8 cellular contexts compared by ENCODE assay signal in the genomic region with DNA sequence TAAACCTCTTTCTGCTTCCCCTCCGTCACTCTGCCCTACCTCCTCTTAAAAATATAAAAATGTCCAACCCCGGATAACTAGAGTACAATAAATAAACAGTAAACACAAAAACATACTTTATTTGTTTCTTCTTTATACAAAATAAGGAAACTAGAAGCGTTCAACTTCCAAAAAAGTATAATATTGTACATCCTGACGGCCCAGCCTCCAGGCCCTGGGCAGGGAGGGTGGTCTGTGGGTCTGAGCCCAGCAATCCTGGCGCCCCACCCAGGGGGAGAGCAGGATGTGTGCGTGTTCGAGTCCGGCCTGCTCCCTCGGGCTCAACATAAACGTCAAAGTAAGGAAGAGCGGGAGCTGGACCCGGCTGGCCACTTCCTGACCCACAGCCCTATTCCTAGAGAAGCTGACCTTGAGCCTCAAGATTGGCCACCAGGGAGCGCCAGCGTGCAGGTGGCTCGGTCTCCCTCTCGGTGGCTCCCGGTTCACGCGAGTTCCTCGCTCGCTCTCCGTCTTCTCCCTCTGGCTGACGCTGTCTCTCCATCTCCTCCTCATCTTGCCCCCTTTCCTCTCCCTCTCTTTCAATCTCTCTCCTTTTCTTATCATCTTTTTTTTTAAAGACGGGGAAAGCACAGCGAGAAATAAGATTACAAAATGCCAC. TPM values are rescaled to one million over a fixed set of nuclear protein-coding genes. Genes with fewer than 3 reads are reported as not detected.
DNase-seq lines count a peak whose midpoint lies in the region; ATAC-seq and TF ChIP-seq lines count a peak whose summit lies in the region.

No MANE protein-coding gene starts in this region.

- H3K9me3 ChIP-seq in lung (ENCODE audit: control insufficient read depth in 2 of 2, insufficient read depth in 1 of 2, low read length in 1 of 2), result no peaks in the 10 kb centered on the region

- H3K27me3 ChIP-seq in H7 (ENCODE audit: control insufficient read depth, insufficient read depth, low read length), result peaks cover 59% of the 10 kb centered on the region
- H3K27me3 ChIP-seq in lung (ENCODE audit: control insufficient read depth, insufficient read depth), result peaks cover 12% of the 10 kb centered on the region

- H3K4me3 ChIP-seq in AG10803 (ENCODE audit: low read length) (peak overlapping the region; percentile 41), H7 (ENCODE audit: insufficient read depth, low read depth, low read length) (no peak overlapping the region), lung (no peak overlapping the region)

- peaks cover 0 to 11% of the 10 kb centered on the region in 2 donors for H3K4me1 ChIP-seq in lung (ENCODE audit: control insufficient read depth in 2 of 2, insufficient read depth in 2 of 2, low read length in 2 of 2)

- ATAC-seq in lung (ENCODE audit: insufficient read depth, low FRiP score), result peak; percentile 85
- no peak for ATAC-seq in GM21723 (IDR thresholded peaks at IDR 0.05; ENCODE audit: unreplicated experiment)

- H3K36me3 ChIP-seq in H7 (replicated peaks; ENCODE audit: control insufficient read depth, insufficient read depth, low read length) (no peaks in the 10 kb centered on the region), lung (ENCODE audit: control insufficient read depth in 2 of 2, insufficient read depth in 2 of 2, low read length in 2 of 2) (no peaks in the 10 kb centered on the region)

- 8 to 9% methylated on average over 25 of the region's 25 CpGs for WGBS in lung, 2 donors

- peak; percentile 69 for DNase-seq in AG10803 (ENCODE audit: low read depth)
- peak; percentile 86 for DNase-seq in H7
- DNase-seq in NCI-H510A treated with DMSO at 0.1 percent for 48 hours (lab: John Stamatoyannopoulos, UW), result peak; percentile 83
- DNase-seq in activated CD4-positive, alpha-beta T cell treated with anti-CD3 and anti-CD28 coated beads, Interleukin-2, amount 50 U/mL, for 1 hour, result peak; percentile 64
- DNase-seq in dermis blood vessel endothelial cell, result peak; percentile 88
- DNase-seq in lung (ENCODE audit: low spot score), result peak; percentile 75
- peak; percentile 20 for DNase-seq in stimulated activated CD8-positive, alpha-beta memory T cell treated with anti-CD3 and anti-CD28 coated beads, Interleukin-12 subunit alpha, Interleukin-12 subunit beta, amount 100 ng/mL, for 24 hours (ENCODE audit: extremely low read depth)

- TF ChIP-seq CTCF in AG10803 (conservative IDR thresholded peaks at IDR 0.05; ENCODE audit: low read length) (peak; percentile 95), lung (IDR thresholded peaks at IDR 0.05; ENCODE audit: control extremely low read depth, extremely low read depth) (peak; percentile 65)

- H3K27ac ChIP-seq in lung (ENCODE audit: low read depth in 1 of 2, low read length in 1 of 2), result no peak overlapping the region

RNA-seq across cellular contexts. Expression of a gene that starts 9.4 kb away (rescaled TPM):
- total RNA-seq in H7 (2014; rRNA removed; shearing (Covaris generic)), result 0.07 and 0.85 TPM in 2 replicates
- total RNA-seq in dermis blood vessel endothelial cell (0.05 TPM in 1 of 2 replicates, not detected in the other), lung (not detected)
- not detected for polyA plus RNA-seq in lung

RNA-seq across cellular contexts. Expression of a gene that starts 40.1 kb away (rescaled TPM):
- 3.3 and 4.1 TPM in 2 replicates for total RNA-seq in H7 (2014; rRNA removed; shearing (Covaris generic))
- total RNA-seq in dermis blood vessel endothelial cell (2.4 and 3.3 TPM in 2 replicates), lung (10 to 100 TPM in 1 of 2 donors, 1 to 10 TPM in 1; 3.0 to 15.5 TPM)
- polyA plus RNA-seq in lung, result 10 to 100 TPM; 10.6 to 25.8 TPM

RNA-seq across cellular contexts. Expression of a gene that starts 58.6 kb away (rescaled TPM):
- 0.33 and 0.66 TPM in 2 replicates for total RNA-seq in H7 (2014; rRNA removed; shearing (Covaris generic))
- total RNA-seq in dermis blood vessel endothelial cell (not detected in 2 replicates), lung (1 to 10 TPM in 1 of 2 donors, under 1 TPM in 1; 0.20 to 1.5 TPM)
- polyA plus RNA-seq in lung, result 1 to 10 TPM; 2.7 to 8.4 TPM

Comparison
In these comparisons a context has a peak if more than half of its experiments do, and no peak if none do; other contexts are left out.
1. DNase-seq: peak in every context shown above with its lines; median percentile 88 in dermis blood vessel endothelial cell; 86 in H7; 83 in NCI-H510A treated with DMSO at 0.1 percent for 48 hours; 75 in lung; 69 in AG10803; 64 in activated CD4-positive, alpha-beta T cell treated with anti-CD3 and anti-CD28 coated beads, Interleukin-2, amount 50 U/mL, for 1 hour; 20 in stimulated activated CD8-positive, alpha-beta memory T cell treated with anti-CD3 and anti-CD28 coated beads, Interleukin-12 subunit alpha, Interleukin-12 subunit beta, amount 100 ng/mL, for 24 hours.